Comparison of ENCODE assay signal across 21 cellular contexts in the genomic region with DNA sequence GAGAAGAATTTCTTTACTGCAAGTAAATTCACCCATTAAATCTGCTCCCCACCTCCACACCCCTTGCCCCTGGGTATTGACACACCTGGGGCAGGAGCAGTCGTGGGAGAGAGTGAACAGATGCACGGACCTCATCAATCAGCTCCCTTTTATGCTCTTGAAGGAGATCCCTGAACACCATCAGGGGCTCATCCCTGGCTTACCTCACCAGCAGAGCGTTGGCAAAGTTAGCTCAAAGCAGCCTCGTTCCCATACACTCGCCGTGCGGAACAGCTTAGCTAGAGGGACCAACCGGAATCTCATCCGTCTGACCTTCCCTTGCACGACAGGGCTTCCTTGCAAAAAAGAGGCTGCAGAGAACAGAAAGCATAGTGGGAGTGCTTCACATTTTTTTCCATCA.
A peak's percentile ranks its signal among the peaks of the same experiment; 100 is the strongest.
DNase-seq lines count a peak whose midpoint lies in the region; FAIRE-seq and TF ChIP-seq lines count a peak whose summit lies in the region.
"Had no signal": no experiment of that assay in that cellular context is flagged by ENCODE, and none has a peak within 500 bp of the region (broad histone marks: within the 10 kb centered on the region; RNA-seq: fewer than 3 reads in every experiment).

No MANE protein-coding gene starts in this region.

- no peak overlapping the region for H2AK5ac ChIP-seq in H9 (ENCODE audit: insufficient read length, low read length)

- no peak overlapping the region for H2BK120ac ChIP-seq in H9 (ENCODE audit: low read depth, low read length, poor library complexity, severe bottlenecking)

- no peak overlapping the region for H2BK12ac ChIP-seq in H9 (ENCODE audit: insufficient read length, low read depth, low read length)

- peak overlapping the region; percentile 29 for H3K4me3 ChIP-seq in WERI-Rb-1 (ENCODE audit: low read depth, low read length)
- H3K4me3 ChIP-seq: BLaER1, SJSA1 had no signal

- no peaks in the 10 kb centered on the region for H3K27me3 ChIP-seq in H9 (ENCODE audit: insufficient read depth, low read length)
- H3K27me3 ChIP-seq in WERI-Rb-1 (ENCODE audit: insufficient read depth, low read depth, severe bottlenecking) = no peaks in the 10 kb centered on the region
- H3K27me3 ChIP-seq: BLaER1, SJSA1 had no signal

- H3K36me3 ChIP-seq in WERI-Rb-1 = no peaks in the 10 kb centered on the region
- H3K36me3 ChIP-seq: BLaER1, SJSA1 had no signal

- no peak for FAIRE-seq in GM19239 (lab: Jason Lieb, UNC)
- FAIRE-seq: GM12891 had no signal

- H3K4me1 ChIP-seq in H9 (ENCODE audit: insufficient read depth, low read length) = no peaks in the 10 kb centered on the region
- H3K4me1 ChIP-seq: SJSA1 had no signal

- no peak overlapping the region for H4K91ac ChIP-seq in H9 (ENCODE audit: insufficient read length, low read depth, low read length)

- no CpG with 5 or more reads among the region's 10 CpGs for WGBS in H9 (ENCODE audit: extremely low coverage, insufficient read length, low lambda C conversion rate)

- H3K27ac Mint-ChIP-seq in H9 = no peak overlapping the region
- H3K27ac Mint-ChIP-seq: CD4-positive, alpha-beta T cell; HFFc6 had no signal

- no peaks in the 10 kb centered on the region for H3K23me2 ChIP-seq in H9 (ENCODE audit: insufficient read length, low read depth, low read length, poor library complexity, severe bottlenecking)

- H3K27me3 Mint-ChIP-seq in H9 (ENCODE audit: low read depth) = no peaks in the 10 kb centered on the region
- H3K27me3 Mint-ChIP-seq: CD4-positive, alpha-beta T cell had no signal

- H3K4ac ChIP-seq in H9 (ENCODE audit: low read depth, low read length) = no peak overlapping the region

- H3K18ac ChIP-seq in H9 (ENCODE audit: insufficient read length, low read depth, low read length) = peak overlapping the region; percentile 7

- no peaks in the 10 kb centered on the region; a peak in 1 of 7 replicates for H3K36me3 Mint-ChIP-seq in H9 (ENCODE audit: insufficient read depth in 1 of 3, low read depth in 3 of 3)

- H3K79me2 ChIP-seq in H9 (ENCODE audit: insufficient read depth, low read length) = no peaks in the 10 kb centered on the region

- 0 out of 4 replicates have a peak, but pooled peaks cover 0 to 3% of the 10 kb centered on the region in 2 experiments for H3K4me1 Mint-ChIP-seq in H9

- no peak for TF ChIP-seq CTCF in H9 (conservative IDR thresholded peaks at IDR 0.05)
- TF ChIP-seq CTCF in WERI-Rb-1 (IDR thresholded peaks at IDR 0.05; ENCODE audit: low read depth, low read length) = no peak

- peak; percentile 2 to 48 for DNase-seq in NCI-H2081 (lab: John Stamatoyannopoulos, UW)
- DNase-seq in NCI-H2081 treated with DMSO at 0.1 percent for 48 hours (lab: John Stamatoyannopoulos, UW) = no peak
- DNase-seq in H9 = no peak
- DNase-seq in WERI-Rb-1 = peak; percentile 67
- peak; percentile 17 for DNase-seq in retina
- DNase-seq in GM19239 (ENCODE audit: insufficient read length, low spot score) = no peak
- DNase-seq in erythroblast (lab: John Stamatoyannopoulos, UW) = no peak
- no peak for DNase-seq in NCI-H2171 (lab: John Stamatoyannopoulos, UW)
- DNase-seq: ACHN; CD4-positive, alpha-beta T cell; DMS 273 treated with DMSO at 0.1 percent for 48 hours; H7; HFFc6; Karpas-422; NCI-H446; OCI-M1; T-helper 1 cell had no signal

- H3K4me2 ChIP-seq in H9 (ENCODE audit: insufficient read depth, insufficient read length, low read length) = no peak overlapping the region

- H3K23ac ChIP-seq in H9 (ENCODE audit: insufficient read length, low read depth, low read length) = no peak overlapping the region

- H3K9me3 ChIP-seq in H9 (ENCODE audit: control insufficient read depth, low read depth, low read length) (no peaks in the 10 kb centered on the region), WERI-Rb-1 (ENCODE audit: severe bottlenecking) (no peaks in the 10 kb centered on the region)
- H3K9me3 ChIP-seq: BLaER1, SJSA1 had no signal

- TF ChIP-seq POLR2A in erythroblast (IDR thresholded peaks at IDR 0.05; ENCODE audit: low read length) = no peak

- H2AFZ ChIP-seq in H9 (ENCODE audit: low read length) = no peak overlapping the region

- H3K4me3 Mint-ChIP-seq in H9 = no peak overlapping the region
- H3K4me3 Mint-ChIP-seq: CD4-positive, alpha-beta T cell; HFFc6 had no signal

- no peak overlapping the region for H4K8ac ChIP-seq in H9 (replicated peaks; ENCODE audit: insufficient read length, low read depth, low read length)

- no peak overlapping the region for H3K9ac ChIP-seq in H9 (ENCODE audit: extremely low read depth, insufficient read length, low read length)
- H3K9ac ChIP-seq: BLaER1 had no signal

- H3T11ph ChIP-seq in H9 (ENCODE audit: low read length) = no peak overlapping the region

- H3K56ac ChIP-seq in H9 (ENCODE audit: insufficient read length, low read depth, low read length) = no peak overlapping the region

- H3K27ac ChIP-seq in H9 (ENCODE audit: insufficient read length, low read depth, low read length) (no peak overlapping the region), WERI-Rb-1 (no peak overlapping the region)
- H3K27ac ChIP-seq: 22Rv1, BLaER1, SJSA1 had no signal

- H2BK5ac ChIP-seq in H9 (ENCODE audit: insufficient read length, low read length) = no peak overlapping the region

- no peak overlapping the region for H2BK20ac ChIP-seq in H9 (ENCODE audit: low read depth, low read length, poor library complexity, severe bottlenecking)

- no peaks in the 10 kb centered on the region for H4K20me1 ChIP-seq in H9 (ENCODE audit: control insufficient read depth, insufficient read depth, insufficient read length)
- H4K20me1 ChIP-seq: BLaER1 had no signal

- no peaks in the 10 kb centered on the region for H3K79me1 ChIP-seq in H9 (ENCODE audit: insufficient read depth, low read depth, low read length, poor library complexity, severe bottlenecking)

- peaks cover 4 to 9% of the 10 kb centered on the region in 2 experiments; a peak in 3 of 5 replicates for H3K9me3 Mint-ChIP-seq in H9
- H3K9me3 Mint-ChIP-seq: CD4-positive, alpha-beta T cell had no signal

- H3K14ac ChIP-seq in H9 (ENCODE audit: insufficient read depth, low read length) = no peak overlapping the region

- no peak overlapping the region for H2BK15ac ChIP-seq in H9 (ENCODE audit: low read depth, low read length)

- no peak overlapping the region for H4K5ac ChIP-seq in H9 (ENCODE audit: insufficient read length, low read depth, low read length)

Comparison
In these comparisons a context has a peak if more than half of its experiments do, and no peak if none do; other contexts are left out.
1. DNase-seq: peak in NCI-H2081 (2 of 2), WERI-Rb-1 (single experiment) and retina (single experiment); none in NCI-H2081 treated with DMSO at 0.1 percent for 48 hours (single experiment), H9 (single experiment), GM19239 (single experiment), erythroblast (0 of 2) and NCI-H2171 (single experiment).